In the genomic region with DNA sequence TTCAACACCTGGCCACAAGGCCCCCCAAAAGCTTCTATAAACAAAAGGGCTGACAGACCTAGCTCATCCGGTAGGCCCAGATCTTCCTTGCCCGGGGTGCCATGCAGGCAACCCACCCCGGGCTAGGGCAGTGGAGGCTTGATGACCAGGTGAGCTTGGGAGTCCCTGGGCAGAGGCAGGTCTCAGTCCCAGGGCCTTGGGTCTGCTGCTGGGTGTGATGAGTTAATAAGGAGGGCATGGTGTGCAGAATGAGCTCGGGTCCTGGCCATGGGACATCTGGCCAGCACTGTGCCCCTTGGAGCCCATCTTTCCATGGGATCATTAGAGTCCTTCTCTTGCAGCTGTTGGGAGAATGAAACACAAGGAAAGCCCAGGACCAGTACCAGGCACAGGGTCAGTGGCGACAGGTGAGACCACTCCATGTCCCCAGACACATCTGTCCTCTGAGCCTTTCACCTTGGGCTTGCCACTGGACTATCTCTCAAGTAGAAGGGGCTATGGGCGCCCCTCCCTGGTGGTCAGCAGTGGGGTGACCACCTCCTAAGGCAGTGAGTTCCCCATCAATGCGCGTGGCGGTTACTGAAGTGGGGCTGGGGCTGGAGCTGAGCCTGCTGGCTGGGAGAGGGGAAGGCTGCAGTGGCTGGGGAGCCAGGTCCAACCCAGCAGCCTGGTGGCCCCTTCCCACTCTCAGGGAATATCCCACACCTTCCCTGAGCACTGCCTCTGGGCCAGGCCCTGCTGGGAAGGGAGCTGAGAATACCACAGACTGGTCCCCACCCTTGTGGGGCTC, we compare ENCODE assay signal across 18 cellular contexts. TPM values are rescaled to one million over a fixed set of nuclear protein-coding genes. Genes with fewer than 3 reads are reported as not detected.
DNase-seq lines count a peak whose midpoint lies in the region; ATAC-seq, FAIRE-seq and TF ChIP-seq lines count a peak whose summit lies in the region.
"Had no signal": no experiment of that assay in that cellular context is flagged by ENCODE, and none has a peak within 500 bp of the region (broad histone marks: within the 10 kb centered on the region; RNA-seq: fewer than 3 reads in every experiment).

No MANE protein-coding gene starts in this region.

- H3K36me3 ChIP-seq in HepG2 (replicated peaks in 1 of 2; ENCODE audit: control insufficient read depth in 1 of 2, insufficient read depth in 2 of 2, low read length in 2 of 2) (no peaks in the 10 kb centered on the region), right lobe of liver (no peaks in the 10 kb centered on the region), upper lobe of right lung (no peaks in the 10 kb centered on the region), sigmoid colon (no peaks in the 10 kb centered on the region)

- no TSS peak for BruUV-seq in HepG2 (replicated peaks; lab: Mats Ljungman, UMichigan)

- CTCF ChIA-PET in HepG2 (lab: Yijun Ruan, JAX; ENCODE audit: low intra/inter-chr PET ratio, low total read pairs) = no interaction called here

- H3K27me3 ChIP-seq in HepG2 (ENCODE audit: control insufficient read depth in 1 of 2, insufficient read depth in 2 of 2, low read length in 2 of 2) (peaks cover 0 to 2% of the 10 kb centered on the region in 2 experiments; a peak in 2 of 5 replicates), right lobe of liver (no peaks in the 10 kb centered on the region), right cardiac atrium (ENCODE audit: control insufficient read depth, insufficient read depth) (no peaks in the 10 kb centered on the region), upper lobe of right lung (no peaks in the 10 kb centered on the region), sigmoid colon (no peaks in the 10 kb centered on the region)

- peak overlapping the region; percentile 75 for H3K4me2 ChIP-seq in HepG2 (ENCODE audit: low read depth, low read length)

- no peak overlapping the region for H3K27ac ChIP-seq in HepG2 (ENCODE audit: extremely low read length, insufficient read depth, low read length)
- no peak overlapping the region for H3K27ac ChIP-seq in right lobe of liver
- H3K27ac ChIP-seq in right cardiac atrium (ENCODE audit: low read length) = peak overlapping the region; percentile 43
- peak overlapping the region; percentile 66 for H3K27ac ChIP-seq in upper lobe of right lung
- H3K27ac ChIP-seq in sigmoid colon = peak overlapping the region in 1 of 4 donors; percentile 27
- H3K27ac ChIP-seq: SK-N-MC had no signal

- H3K9ac ChIP-seq in HepG2 (ENCODE audit: insufficient read depth, low read depth, low read length) = no peak overlapping the region

- WGBS in HepG2 (ENCODE audit: low lambda C conversion rate) = 69% methylated on average over 7 of the region's 9 CpGs
- WGBS in right lobe of liver (ENCODE audit: insufficient coverage, low coverage, low lambda C conversion rate, missing lambda C conversion rate) = no CpG with 5 or more reads among the region's 9 CpGs
- whole genome bisulfite sequencing in right cardiac atrium = 95% methylated on average over 9 of the region's 9 CpGs
- WGBS in sigmoid colon, 2 donors = 94 to 95% methylated on average over 9 of the region's 9 CpGs

- DNase-seq in HepG2 (ENCODE audit: low spot score) (no peak), right lobe of liver (no peak), right cardiac atrium (peak in 1 of 3 donors; percentile 44), posterior vena cava (ENCODE audit: low spot score) (peak; percentile 79), upper lobe of right lung (peak; percentile 46), cerebellum (ENCODE audit: low spot score) (no peak), sigmoid colon (no peak)
- DNase-seq: activated T-cell treated with anti-CD3 and anti-CD28 coated beads, Interleukin-2, amount 50 U/mL, for 72 hours; CD4-positive, CD25-positive, alpha-beta regulatory T cell; DMS79; effector CD8-positive, alpha-beta T cell; NCI-H526; occipital lobe; stimulated activated CD4-positive, alpha-beta T cell treated with anti-CD3 and anti-CD28 coated beads, Interleukin-4, amount 100 ng/mL, for 1 hour had no signal

- TF ChIP-seq RAD21 in HepG2 (CRISPR knock-in tag; IDR thresholded peaks at IDR 0.05) = no peak

- H3K9me3 ChIP-seq in HepG2 (ENCODE audit: low read length) = no peaks in the 10 kb centered on the region
- no peaks in the 10 kb centered on the region for H3K9me3 ChIP-seq in right lobe of liver
- H3K9me3 ChIP-seq in right cardiac atrium (ENCODE audit: control insufficient read depth, low read length) = no peaks in the 10 kb centered on the region
- no peaks in the 10 kb centered on the region for H3K9me3 ChIP-seq in upper lobe of right lung
- no peaks in the 10 kb centered on the region for H3K9me3 ChIP-seq in sigmoid colon
- H3K9me3 ChIP-seq: mucosa of descending colon had no signal

- POLR2A ChIA-PET in HepG2 (lab: Yijun Ruan, JAX) = interaction anchor here (0.6 to 1.3 kb wide), 3 partner anchors 10 to 641 kb away, joined by 3 to 12 read pairs (median 3); no protein-coding TSS in a partner anchor

- intact Hi-C loops in HepG2 (cut with micrococcal nuclease; ENCODE audit: unreplicated experiment) = no loop called here
- intact Hi-C loops in right lobe of liver (cut with DNase I) = no loop called here
- intact Hi-C loops in right cardiac atrium (cut with DNase I) = no loop called here
- intact Hi-C loops in posterior vena cava (cut with DNase I) = no loop called here
- intact Hi-C loops in upper lobe of right lung (cut with DNase I) = no loop called here
- intact Hi-C loops in sigmoid colon (cut with DNase I) = no loop called here

- TF ChIP-seq CTCF in HepG2 (CRISPR knock-in tag; IDR thresholded peaks at IDR 0.05) = no peak
- no peak for TF ChIP-seq CTCF in right lobe of liver (IDR thresholded peaks at IDR 0.05)
- no peak for TF ChIP-seq CTCF in upper lobe of right lung (IDR thresholded peaks at IDR 0.05)
- TF ChIP-seq CTCF in sigmoid colon (IDR thresholded peaks at IDR 0.05) = no peak

- TF ChIP-seq POLR2A in HepG2 (IDR thresholded peaks at IDR 0.05; ENCODE audit: insufficient read depth in 1 of 2, low read depth in 2 of 2, low read length in 2 of 2) (no peak), right lobe of liver (IDR thresholded peaks at IDR 0.05) (no peak), sigmoid colon (IDR thresholded peaks at IDR 0.05) (no peak)

- H3K4me1 ChIP-seq in HepG2 (ENCODE audit: insufficient read depth, low read length) (peaks cover 60% of the 10 kb centered on the region), right lobe of liver (no peaks in the 10 kb centered on the region), right cardiac atrium (ENCODE audit: control insufficient read depth, insufficient read depth, low read length) (peaks cover 9% of the 10 kb centered on the region), upper lobe of right lung (peaks cover 23% of the 10 kb centered on the region), sigmoid colon (no peaks in the 10 kb centered on the region)

- no peak for FAIRE-seq in HepG2 (lab: Jason Lieb, UNC)

- in situ Hi-C loops in HepG2 (cut with HindIII; ENCODE audit: extremely low pct_ligation_motif_present, low pct_unique_long_range_greater_than_20kb) = no loop called here

- no peaks in the 10 kb centered on the region for H3K79me2 ChIP-seq in HepG2 (ENCODE audit: insufficient read depth, low read length)

- no peak for ATAC-seq in HepG2
- no peak for ATAC-seq in right lobe of liver
- no peak for ATAC-seq in right cardiac atrium
- ATAC-seq in upper lobe of right lung = no peak
- no peak for ATAC-seq in GM18858 (IDR thresholded peaks at IDR 0.05; ENCODE audit: unreplicated experiment)
- ATAC-seq: activated T-cell treated with anti-CD3 and anti-CD28 coated beads, Interleukin-2, amount 50 U/mL, for 72 hours had no signal

- TF ChIP-seq EP300 in HepG2 (IDR thresholded peaks at IDR 0.05; ENCODE audit: low read depth in 2 of 2, low read length in 2 of 2) = no peak
- TF ChIP-seq EP300 in HepG2 (CRISPR knock-in tag; IDR thresholded peaks at IDR 0.05; ENCODE audit: borderline replicate concordance) = no peak
- TF ChIP-seq EP300 in sigmoid colon (IDR thresholded peaks at IDR 0.05) = no peak

- no peaks in the 10 kb centered on the region for H4K20me1 ChIP-seq in HepG2 (ENCODE audit: insufficient read depth, low read length)

- H2AFZ ChIP-seq in HepG2 (ENCODE audit: low read length) = no peak overlapping the region

- peak overlapping the region in 1 of 3 experiments; percentile 46; a peak in 1 of 6 replicates for H3K4me3 ChIP-seq in HepG2 (replicated peaks in 1 of 3; ENCODE audit: insufficient read depth in 1 of 3, low read depth in 2 of 3, low read length in 3 of 3)
- no peak overlapping the region for H3K4me3 ChIP-seq in right lobe of liver
- H3K4me3 ChIP-seq in right cardiac atrium (ENCODE audit: low read length) = no peak overlapping the region
- H3K4me3 ChIP-seq in upper lobe of right lung = no peak overlapping the region
- no peak overlapping the region for H3K4me3 ChIP-seq in sigmoid colon
- H3K4me3 ChIP-seq: mucosa of descending colon, SK-N-MC had no signal

RNA-seq across cellular contexts. Expression of gene MPRIP, which starts 20.1 kb away (rescaled TPM):
- total RNA-seq in HepG2 (2016; rRNA removed; fragmentation: Illumina TruSeq; extraction: Trizol) = 43.6 and 50.2 TPM in 2 replicates
- 15.5 and 22.4 TPM in 2 replicates for total RNA-seq in HepG2 (2016; cell fraction: cytosol; rRNA removed; fragmentation: Illumina TruSeq; extraction: Trizol; ENCODE audit: low read depth)
- 35.4 and 49.2 TPM in 2 replicates for total RNA-seq in HepG2 (2016; cell fraction: insoluble cytoplasmic fraction; rRNA removed; fragmentation: Illumina TruSeq; extraction: Trizol)
- total RNA-seq in HepG2 (2016; cell fraction: membrane; rRNA removed; fragmentation: Illumina TruSeq; extraction: Trizol) = 44.2 and 45.8 TPM in 2 replicates
- 44.0 and 52.2 TPM in 2 replicates for total RNA-seq in HepG2 (2016; cell fraction: nucleus; rRNA removed; fragmentation: Illumina TruSeq; extraction: Trizol)
- 42.9 and 52.4 TPM in 2 replicates for polyA plus RNA-seq in HepG2 (2011; rRNA removed)
- 27.7 and 33.6 TPM in 2 replicates for polyA plus RNA-seq in HepG2 (2011; cell fraction: cytosol; rRNA removed)
- 64.4 and 73.7 TPM in 2 replicates for polyA plus RNA-seq in HepG2 (2011; cell fraction: nucleus; rRNA removed)
- 45.3 and 47.7 TPM in 2 replicates for polyA plus RNA-seq in HepG2 (2012)
- 21.2 and 23.7 TPM in 2 replicates for polyA plus RNA-seq in HepG2 (2016; cell fraction: cytosol; fragmentation: Illumina TruSeq; extraction: Trizol; ENCODE audit: low read depth)
- polyA plus RNA-seq in HepG2 (2016; cell fraction: insoluble cytoplasmic fraction; fragmentation: Illumina TruSeq; extraction: Trizol; ENCODE audit: low read depth) = 54.0 and 64.3 TPM in 2 replicates
- polyA plus RNA-seq in HepG2 (2016; cell fraction: membrane; fragmentation: Illumina TruSeq; extraction: Trizol; ENCODE audit: low read depth) = 40.8 and 46.7 TPM in 2 replicates
- polyA plus RNA-seq in HepG2 (2016; cell fraction: nucleus; fragmentation: Illumina TruSeq; extraction: Trizol; ENCODE audit: insufficient read depth, low read depth) = 98.9 and 100 TPM in 2 replicates
- 85.4 and 275 TPM in 2 replicates for polyA minus RNA-seq in HepG2 (2011; rRNA and poly(A)+ RNA removed; ENCODE audit: low replicate concordance)
- 31.4 and 37.0 TPM in 2 replicates for polyA minus RNA-seq in HepG2 (2011; cell fraction: cytosol; rRNA and poly(A)+ RNA removed)
- 58.5 and 70.9 TPM in 2 replicates for polyA minus RNA-seq in HepG2 (2011; cell fraction: nucleus; rRNA and poly(A)+ RNA removed)
- 10 to 100 TPM; 39.0 to 97.6 (median 76.7) TPM for total RNA-seq in right lobe of liver
- 100 to 1,000 TPM; 295 to 331 (median 321) TPM for total RNA-seq in right cardiac atrium
- polyA plus RNA-seq in right cardiac atrium = 228 TPM
- 100 to 1,000 TPM; 359 to 405 TPM for total RNA-seq in posterior vena cava
- 333 TPM for total RNA-seq in upper lobe of right lung
- 185 TPM for total RNA-seq in cerebellum
- total RNA-seq in sigmoid colon = 100 to 1,000 TPM in 1 of 4 donors, 10 to 100 TPM in 3; 59.6 to 101 (median 80.4) TPM
- 100 to 1,000 TPM in 1 of 3 donors, 10 to 100 TPM in 2; 43.2 to 113 (median 67.9) TPM for polyA plus RNA-seq in sigmoid colon

RNA-seq across cellular contexts. Expression of gene TNFRSF13B, which starts 50.3 kb away (rescaled TPM):
- total RNA-seq in HepG2 (2016; rRNA removed; fragmentation: Illumina TruSeq; extraction: Trizol) (not detected in 2 replicates), right lobe of liver (under 1 TPM in 1 of 6 experiments, not detected in 5; 0.44 TPM), right cardiac atrium (not detected), posterior vena cava (not detected), upper lobe of right lung (not detected), cerebellum (not detected), sigmoid colon (not detected)
- not detected in 2 replicates for total RNA-seq in HepG2 (2016; cell fraction: cytosol; rRNA removed; fragmentation: Illumina TruSeq; extraction: Trizol; ENCODE audit: low read depth)
- total RNA-seq in HepG2 (2016; cell fraction: insoluble cytoplasmic fraction; rRNA removed; fragmentation: Illumina TruSeq; extraction: Trizol) = not detected in 2 replicates
- not detected in 2 replicates for total RNA-seq in HepG2 (2016; cell fraction: membrane; rRNA removed; fragmentation: Illumina TruSeq; extraction: Trizol)
- total RNA-seq in HepG2 (2016; cell fraction: nucleus; rRNA removed; fragmentation: Illumina TruSeq; extraction: Trizol) = not detected in 2 replicates
- polyA plus RNA-seq in HepG2 (2011; rRNA removed) (not detected in 2 replicates), right cardiac atrium (not detected), sigmoid colon (10 to 100 TPM in 1 of 3 donors, not detected in 2; 15.2 TPM)
- not detected in 2 replicates for polyA plus RNA-seq in HepG2 (2011; cell fraction: cytosol; rRNA removed)
- not detected in 2 replicates for polyA plus RNA-seq in HepG2 (2011; cell fraction: nucleus; rRNA removed)
- polyA plus RNA-seq in HepG2 (2012) = not detected in 2 replicates
- polyA plus RNA-seq in HepG2 (2016; cell fraction: cytosol; fragmentation: Illumina TruSeq; extraction: Trizol; ENCODE audit: low read depth) = not detected in 2 replicates
- not detected in 2 replicates for polyA plus RNA-seq in HepG2 (2016; cell fraction: insoluble cytoplasmic fraction; fragmentation: Illumina TruSeq; extraction: Trizol; ENCODE audit: low read depth)
- polyA plus RNA-seq in HepG2 (2016; cell fraction: membrane; fragmentation: Illumina TruSeq; extraction: Trizol; ENCODE audit: low read depth) = not detected in 2 replicates
- not detected in 2 replicates for polyA plus RNA-seq in HepG2 (2016; cell fraction: nucleus; fragmentation: Illumina TruSeq; extraction: Trizol; ENCODE audit: insufficient read depth, low read depth)
- 0.09 TPM in 1 of 2 replicates, not detected in the other for polyA minus RNA-seq in HepG2 (2011; rRNA and poly(A)+ RNA removed; ENCODE audit: low replicate concordance)
- not detected in 2 replicates for polyA minus RNA-seq in HepG2 (2011; cell fraction: cytosol; rRNA and poly(A)+ RNA removed)
- not detected in 2 replicates for polyA minus RNA-seq in HepG2 (2011; cell fraction: nucleus; rRNA and poly(A)+ RNA removed)
- total RNA-seq: activated T-cell treated with anti-CD3 and anti-CD28 coated beads, Interleukin-2, amount 50 U/mL, for 72 hours; bronchial epithelial cell; occipital lobe had no signal

Comparison
In these comparisons a context has a peak if more than half of its experiments do, and no peak if none do; other contexts are left out.
1. DNase-seq: peak in posterior vena cava (single experiment) and upper lobe of right lung (single experiment); none in HepG2 (single experiment), right lobe of liver (0 of 3), cerebellum (single experiment) and sigmoid colon (single experiment).
2. H3K27ac ChIP-seq: peak in right cardiac atrium (single experiment) and upper lobe of right lung (single experiment); none in HepG2 (single experiment) and right lobe of liver (0 of 3).